Comparison of ENCODE assay signal across 18 cellular contexts in genomic region chr19:40263440-40264313, GRCh38. TPM values are rescaled to one million over a fixed set of nuclear protein-coding genes. Genes with fewer than 3 reads are reported as not detected.
"Had no signal": no experiment of that assay in that cellular context is flagged by ENCODE, and none has a peak within 500 bp of the region (broad histone marks: within the 10 kb centered on the region; RNA-seq: fewer than 3 reads in every experiment).

No MANE protein-coding gene starts in this region.

- H3K27me3 Mint-ChIP-seq: activated naive CD4-positive, alpha-beta T cell treated with anti-CD3 and anti-CD28 coated beads, Interleukin-2, amount 50 U/mL, for 24 hours; stimulated activated memory B cell treated with anti-CD40 and anti-IgM and Interleukin-4, amounts not matched to agents 10 μg/mL and 1 μg/mL and 100 μg/mL, for 72 hours; T-helper 17 cell had no signal

- H3K4me3 ChIP-seq: pancreas, smooth muscle cell, upper lobe of left lung had no signal

- DNase-seq: activated CD4-positive, alpha-beta T cell treated with anti-CD3 and anti-CD28 coated beads, Interleukin-2, amount 50 U/mL, for 1 hour; activated CD4-positive, CD25-positive, alpha-beta regulatory T cell; activated effector memory CD4-positive, alpha-beta T cell treated with Interleukin-2 at 50 U/mL for 16 hours; mesenchymal stem cell; retina; T-helper 17 cell; upper lobe of left lung had no signal

- H3K9me3 ChIP-seq: pancreas, upper lobe of left lung had no signal

- FAIRE-seq: endometrium, pancreas had no signal

- H3K4me1 Mint-ChIP-seq: neural crest cell had no signal

- H3K4me3 Mint-ChIP-seq: activated naive CD4-positive, alpha-beta T cell treated with anti-CD3 and anti-CD28 coated beads, Interleukin-2, amount 50 U/mL, for 24 hours; neural crest cell; stimulated activated memory B cell treated with anti-CD40 and anti-IgM and Interleukin-4, amounts not matched to agents 10 μg/mL and 1 μg/mL and 100 μg/mL, for 72 hours; T-helper 17 cell had no signal

- H3K27ac Mint-ChIP-seq: activated naive CD4-positive, alpha-beta T cell treated with anti-CD3 and anti-CD28 coated beads, Interleukin-2, amount 50 U/mL, for 24 hours; stimulated activated memory B cell treated with anti-CD40 and anti-IgM and Interleukin-4, amounts not matched to agents 10 μg/mL and 1 μg/mL and 100 μg/mL, for 72 hours; T-helper 17 cell had no signal

- ATAC-seq: esophagus mucosa; left lobe of liver; pancreas; stimulated activated memory B cell treated with anti-CD40 and anti-IgM and Interleukin-4, amounts not matched to agents 10 μg/mL and 1 μg/mL and 100 μg/mL, for 72 hours; T-helper 17 cell had no signal

- H3K27me3 ChIP-seq: pancreas, upper lobe of left lung had no signal

- H3K27ac ChIP-seq: pancreas, upper lobe of left lung had no signal

- H3K9me3 Mint-ChIP-seq: activated naive CD4-positive, alpha-beta T cell treated with anti-CD3 and anti-CD28 coated beads, Interleukin-2, amount 50 U/mL, for 24 hours; neural crest cell; stimulated activated memory B cell treated with anti-CD40 and anti-IgM and Interleukin-4, amounts not matched to agents 10 μg/mL and 1 μg/mL and 100 μg/mL, for 72 hours had no signal

RNA-seq across cellular contexts. Expression of gene CCNP, which starts 37.2 kb away (rescaled TPM):
- total RNA-seq: activated CD8-positive, alpha-beta memory T cell treated with anti-CD3 and anti-CD28 coated beads for 36 hours; dermis microvascular lymphatic vessel endothelial cell; esophagus mucosa; smooth muscle cell had no signal

RNA-seq across cellular contexts. Expression of gene TTC9B, which starts 45.5 kb away (rescaled TPM):
- total RNA-seq: activated CD8-positive, alpha-beta memory T cell treated with anti-CD3 and anti-CD28 coated beads for 36 hours; dermis microvascular lymphatic vessel endothelial cell; esophagus mucosa; left lobe of liver; pancreas; smooth muscle cell; subcutaneous adipose tissue; T-helper 17 cell; upper lobe of left lung had no signal
- polyA plus RNA-seq: smooth muscle cell had no signal
